In genomic region chr3:186617038-186617934, GRCh38 we compare ENCODE assay signal across 1 cellular context.
A peak's percentile ranks its signal among the peaks of the same experiment; 100 is the strongest.
TF ChIP-seq lines count a peak whose summit lies in the region.

No MANE protein-coding gene starts in this region.

TF ChIP-seq in WTC11, 78 proteins besides CTCF, POLR2A, EP300 and RAD21 (continued from another document):
- TF ChIP-seq, protein P1, sequence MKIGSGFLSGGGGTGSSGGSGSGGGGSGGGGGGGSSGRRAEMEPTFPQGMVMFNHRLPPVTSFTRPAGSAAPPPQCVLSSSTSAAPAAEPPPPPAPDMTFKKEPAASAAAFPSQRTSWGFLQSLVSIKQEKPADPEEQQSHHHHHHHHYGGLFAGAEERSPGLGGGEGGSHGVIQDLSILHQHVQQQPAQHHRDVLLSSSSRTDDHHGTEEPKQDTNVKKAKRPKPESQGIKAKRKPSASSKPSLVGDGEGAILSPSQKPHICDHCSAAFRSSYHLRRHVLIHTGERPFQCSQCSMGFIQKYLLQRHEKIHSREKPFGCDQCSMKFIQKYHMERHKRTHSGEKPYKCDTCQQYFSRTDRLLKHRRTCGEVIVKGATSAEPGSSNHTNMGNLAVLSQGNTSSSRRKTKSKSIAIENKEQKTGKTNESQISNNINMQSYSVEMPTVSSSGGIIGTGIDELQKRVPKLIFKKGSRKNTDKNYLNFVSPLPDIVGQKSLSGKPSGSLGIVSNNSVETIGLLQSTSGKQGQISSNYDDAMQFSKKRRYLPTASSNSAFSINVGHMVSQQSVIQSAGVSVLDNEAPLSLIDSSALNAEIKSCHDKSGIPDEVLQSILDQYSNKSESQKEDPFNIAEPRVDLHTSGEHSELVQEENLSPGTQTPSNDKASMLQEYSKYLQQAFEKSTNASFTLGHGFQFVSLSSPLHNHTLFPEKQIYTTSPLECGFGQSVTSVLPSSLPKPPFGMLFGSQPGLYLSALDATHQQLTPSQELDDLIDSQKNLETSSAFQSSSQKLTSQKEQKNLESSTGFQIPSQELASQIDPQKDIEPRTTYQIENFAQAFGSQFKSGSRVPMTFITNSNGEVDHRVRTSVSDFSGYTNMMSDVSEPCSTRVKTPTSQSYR (CRISPR knock-in tag; IDR thresholded peaks at IDR 0.05) = no peak
- TF ChIP-seq CREM (CRISPR knock-in tag; IDR thresholded peaks at IDR 0.05) (no peak), NFYB (CRISPR knock-in tag; conservative IDR thresholded peaks at IDR 0.05; ENCODE audit: low read depth) (no peak), SP1 (CRISPR knock-in tag; conservative IDR thresholded peaks at IDR 0.05) (no peak), SMAD3 (CRISPR knock-in tag; IDR thresholded peaks at IDR 0.05; ENCODE audit: borderline replicate concordance) (no peak), ZNF317 (CRISPR knock-in tag; IDR thresholded peaks at IDR 0.05; ENCODE audit: borderline replicate concordance, low read depth) (no peak), RELA (CRISPR knock-in tag; IDR thresholded peaks at IDR 0.05; ENCODE audit: borderline replicate concordance) (no peak), ZNF121 (CRISPR knock-in tag; IDR thresholded peaks at IDR 0.05) (0 out of 2 replicates have a peak, but pooled peaks have one; percentile 37), TEAD1 (CRISPR knock-in tag; IDR thresholded peaks at IDR 0.05) (peak; percentile 37; the same call in 1 of the 2 replicates), ATF1 (CRISPR knock-in tag; IDR thresholded peaks at IDR 0.05) (no peak), GABPB1 (CRISPR knock-in tag; IDR thresholded peaks at IDR 0.05) (0 out of 2 replicates have a peak, but pooled peaks have one; percentile 8), FOXK1 (CRISPR knock-in tag; IDR thresholded peaks at IDR 0.05) (peak; percentile 50; the same call in 1 of the 2 replicates), NFE2L1 (CRISPR knock-in tag; IDR thresholded peaks at IDR 0.05) (peak; percentile 22; the same call in 1 of the 2 replicates), ZSCAN18 (CRISPR knock-in tag; IDR thresholded peaks at IDR 0.05) (no peak), ETV6 (CRISPR knock-in tag; IDR thresholded peaks at IDR 0.05) (0 out of 2 replicates have a peak, but pooled peaks have one; percentile 11), ZNF396 (CRISPR knock-in tag; IDR thresholded peaks at IDR 0.05; ENCODE audit: borderline replicate concordance) (no peak)
- TF ChIP-seq, protein P2, sequence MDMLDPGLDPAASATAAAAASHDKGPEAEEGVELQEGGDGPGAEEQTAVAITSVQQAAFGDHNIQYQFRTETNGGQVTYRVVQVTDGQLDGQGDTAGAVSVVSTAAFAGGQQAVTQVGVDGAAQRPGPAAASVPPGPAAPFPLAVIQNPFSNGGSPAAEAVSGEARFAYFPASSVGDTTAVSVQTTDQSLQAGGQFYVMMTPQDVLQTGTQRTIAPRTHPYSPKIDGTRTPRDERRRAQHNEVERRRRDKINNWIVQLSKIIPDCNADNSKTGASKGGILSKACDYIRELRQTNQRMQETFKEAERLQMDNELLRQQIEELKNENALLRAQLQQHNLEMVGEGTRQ (CRISPR knock-in tag; IDR thresholded peaks at IDR 0.05) = no peak
- TF ChIP-seq, protein P3, sequence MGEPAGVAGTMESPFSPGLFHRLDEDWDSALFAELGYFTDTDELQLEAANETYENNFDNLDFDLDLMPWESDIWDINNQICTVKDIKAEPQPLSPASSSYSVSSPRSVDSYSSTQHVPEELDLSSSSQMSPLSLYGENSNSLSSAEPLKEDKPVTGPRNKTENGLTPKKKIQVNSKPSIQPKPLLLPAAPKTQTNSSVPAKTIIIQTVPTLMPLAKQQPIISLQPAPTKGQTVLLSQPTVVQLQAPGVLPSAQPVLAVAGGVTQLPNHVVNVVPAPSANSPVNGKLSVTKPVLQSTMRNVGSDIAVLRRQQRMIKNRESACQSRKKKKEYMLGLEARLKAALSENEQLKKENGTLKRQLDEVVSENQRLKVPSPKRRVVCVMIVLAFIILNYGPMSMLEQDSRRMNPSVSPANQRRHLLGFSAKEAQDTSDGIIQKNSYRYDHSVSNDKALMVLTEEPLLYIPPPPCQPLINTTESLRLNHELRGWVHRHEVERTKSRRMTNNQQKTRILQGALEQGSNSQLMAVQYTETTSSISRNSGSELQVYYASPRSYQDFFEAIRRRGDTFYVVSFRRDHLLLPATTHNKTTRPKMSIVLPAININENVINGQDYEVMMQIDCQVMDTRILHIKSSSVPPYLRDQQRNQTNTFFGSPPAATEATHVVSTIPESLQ (CRISPR knock-in tag; IDR thresholded peaks at IDR 0.05) = no peak
- TF ChIP-seq, protein P4, sequence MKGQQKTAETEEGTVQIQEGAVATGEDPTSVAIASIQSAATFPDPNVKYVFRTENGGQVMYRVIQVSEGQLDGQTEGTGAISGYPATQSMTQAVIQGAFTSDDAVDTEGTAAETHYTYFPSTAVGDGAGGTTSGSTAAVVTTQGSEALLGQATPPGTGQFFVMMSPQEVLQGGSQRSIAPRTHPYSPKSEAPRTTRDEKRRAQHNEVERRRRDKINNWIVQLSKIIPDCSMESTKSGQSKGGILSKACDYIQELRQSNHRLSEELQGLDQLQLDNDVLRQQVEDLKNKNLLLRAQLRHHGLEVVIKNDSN (CRISPR knock-in tag; IDR thresholded peaks at IDR 0.05) = no peak
- TF ChIP-seq, protein P5, sequence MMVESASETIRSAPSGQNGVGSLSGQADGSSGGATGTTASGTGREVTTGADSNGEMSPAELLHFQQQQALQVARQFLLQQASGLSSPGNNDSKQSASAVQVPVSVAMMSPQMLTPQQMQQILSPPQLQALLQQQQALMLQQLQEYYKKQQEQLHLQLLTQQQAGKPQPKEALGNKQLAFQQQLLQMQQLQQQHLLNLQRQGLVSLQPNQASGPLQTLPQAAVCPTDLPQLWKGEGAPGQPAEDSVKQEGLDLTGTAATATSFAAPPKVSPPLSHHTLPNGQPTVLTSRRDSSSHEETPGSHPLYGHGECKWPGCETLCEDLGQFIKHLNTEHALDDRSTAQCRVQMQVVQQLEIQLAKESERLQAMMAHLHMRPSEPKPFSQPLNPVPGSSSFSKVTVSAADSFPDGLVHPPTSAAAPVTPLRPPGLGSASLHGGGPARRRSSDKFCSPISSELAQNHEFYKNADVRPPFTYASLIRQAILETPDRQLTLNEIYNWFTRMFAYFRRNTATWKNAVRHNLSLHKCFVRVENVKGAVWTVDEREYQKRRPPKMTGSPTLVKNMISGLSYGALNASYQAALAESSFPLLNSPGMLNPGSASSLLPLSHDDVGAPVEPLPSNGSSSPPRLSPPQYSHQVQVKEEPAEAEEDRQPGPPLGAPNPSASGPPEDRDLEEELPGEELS (CRISPR knock-in tag; IDR thresholded peaks at IDR 0.05) = no peak
